In genomic region chr5:142317673-142318261, GRCh38 we compare ENCODE assay signal across 16 cellular contexts. TPM values are rescaled to one million over a fixed set of nuclear protein-coding genes. Genes with fewer than 3 reads are reported as not detected.
A peak's percentile ranks its signal among the peaks of the same experiment; 100 is the strongest.
DNase-seq lines count a peak whose midpoint lies in the region; TF ChIP-seq lines count a peak whose summit lies in the region.
"Had no signal": no experiment of that assay in that cellular context is flagged by ENCODE, and none has a peak within 500 bp of the region (broad histone marks: within the 10 kb centered on the region; RNA-seq: fewer than 3 reads in every experiment).

No MANE protein-coding gene starts in this region.

- H3K4me1 ChIP-seq in A673 (ENCODE audit: insufficient read depth, low read length, poor library complexity, severe bottlenecking) (peaks cover 93% of the 10 kb centered on the region), endodermal cell (ENCODE audit: control insufficient read depth, insufficient read depth, low read length) (peaks cover 12% of the 10 kb centered on the region), mesodermal cell (ENCODE audit: control insufficient read depth, insufficient read depth, low read length, poor library complexity, severe bottlenecking) (peaks cover 60% of the 10 kb centered on the region)

- peak overlapping the region; percentile 63 for H3K4me3 Mint-ChIP-seq in HFFc6
- H3K4me3 Mint-ChIP-seq in endodermal cell: peak overlapping the region; percentile 98
- H3K4me3 Mint-ChIP-seq: activated T-cell treated with anti-CD3 and anti-CD28 coated beads, Interleukin-2, amount 50 U/mL, for 72 hours; stimulated activated naive CD8-positive, alpha-beta T cell treated with anti-CD3 and anti-CD28 coated beads, Interleukin-15, amount 100 ng/mL, for 72 hours had no signal

- no peaks in the 10 kb centered on the region for H3K9me3 Mint-ChIP-seq in HFFc6
- H3K9me3 Mint-ChIP-seq in endodermal cell: no peaks in the 10 kb centered on the region
- H3K9me3 Mint-ChIP-seq: activated T-cell treated with anti-CD3 and anti-CD28 coated beads, Interleukin-2, amount 50 U/mL, for 72 hours; stimulated activated naive CD8-positive, alpha-beta T cell treated with anti-CD3 and anti-CD28 coated beads, Interleukin-15, amount 100 ng/mL, for 72 hours had no signal

- peak; percentile 62 for TF ChIP-seq CTCF in A673 (conservative IDR thresholded peaks at IDR 0.05; ENCODE audit: low read depth, low read length)
- peak; percentile 60 for TF ChIP-seq CTCF in HFFc6 (IDR thresholded peaks at IDR 0.05)
- TF ChIP-seq CTCF in endodermal cell (conservative IDR thresholded peaks at IDR 0.05): peak; percentile 67

- no TSS peak for BruUV-seq in A673 (replicated peaks; lab: Mats Ljungman, UMichigan)

- intact Hi-C loops in A673 (cut with micrococcal nuclease; ENCODE audit: unreplicated experiment): loop anchor here (2.0 to 5.0 kb wide), 4 partner anchors 27 to 380 kb away; no protein-coding TSS in a partner anchor

- POLR2A ChIA-PET in A673 (lab: Charles Lee; ENCODE audit: low non-redundant PET): interaction anchor here (0.6 kb wide), 1 partner anchor 1685 kb away, joined by 3 read pairs; no protein-coding TSS in a partner anchor

- H3K36me3 ChIP-seq in A673 (ENCODE audit: insufficient read depth, low read length, poor library complexity, severe bottlenecking): peaks cover 22% of the 10 kb centered on the region
- H3K36me3 ChIP-seq in endodermal cell (ENCODE audit: control insufficient read depth, insufficient read depth, low read length): peaks cover 80% of the 10 kb centered on the region
- H3K36me3 ChIP-seq in mesodermal cell (ENCODE audit: control insufficient read depth, insufficient read depth, low read length): peaks cover 99% of the 10 kb centered on the region

- peaks cover 90% of the 10 kb centered on the region for H3K4me1 Mint-ChIP-seq in HFFc6 (ENCODE audit: low read depth)
- peaks cover 79% of the 10 kb centered on the region for H3K4me1 Mint-ChIP-seq in endodermal cell

- 83 to 91% methylated on average over 3 to 6 of the region's 6 CpGs for WGBS in endodermal cell (ENCODE audit: insufficient coverage in 1 of 2, insufficient read length in 1 of 2), 2 experiments
- WGBS in mesodermal cell (ENCODE audit: insufficient coverage in 2 of 2), 2 experiments: 70 to 77% methylated on average over 2 to 4 of the region's 6 CpGs

- H3K9me3 ChIP-seq in A673 (ENCODE audit: low read depth, low read length, poor library complexity, severe bottlenecking): no peaks in the 10 kb centered on the region
- no peaks in the 10 kb centered on the region for H3K9me3 ChIP-seq in endodermal cell (ENCODE audit: control insufficient read depth, low read length)
- H3K9me3 ChIP-seq in mesodermal cell (ENCODE audit: control insufficient read depth, low read length): no peaks in the 10 kb centered on the region
- H3K9me3 ChIP-seq: SJSA1 had no signal

- CTCF ChIA-PET in A673 (lab: Charles Lee): interaction anchor here (0.5 to 1.2 kb wide), 3 partner anchors 94 to 231 kb away, joined by 3 to 16 read pairs (median 7); no protein-coding TSS in a partner anchor

- H3K27me3 ChIP-seq in A673 (replicated peaks; ENCODE audit: insufficient read depth, low read depth, low read length, poor library complexity) (no peaks in the 10 kb centered on the region), endodermal cell (ENCODE audit: control insufficient read depth, insufficient read depth, low read length, poor library complexity, severe bottlenecking) (no peaks in the 10 kb centered on the region)
- H3K27me3 ChIP-seq: SJSA1 had no signal

- peaks cover 2% of the 10 kb centered on the region for H3K27me3 Mint-ChIP-seq in HFFc6 (ENCODE audit: insufficient read depth)
- H3K27me3 Mint-ChIP-seq in endodermal cell (ENCODE audit: insufficient read depth): no peaks in the 10 kb centered on the region

- H3K27ac Mint-ChIP-seq in HFFc6 (peak overlapping the region; percentile 80), endodermal cell (peak overlapping the region; percentile 78)
- H3K27ac Mint-ChIP-seq: activated T-cell treated with anti-CD3 and anti-CD28 coated beads, Interleukin-2, amount 50 U/mL, for 72 hours; stimulated activated naive CD8-positive, alpha-beta T cell treated with anti-CD3 and anti-CD28 coated beads, Interleukin-15, amount 100 ng/mL, for 72 hours had no signal

- H3K36me3 Mint-ChIP-seq in HFFc6 (ENCODE audit: low read depth): peaks cover 45% of the 10 kb centered on the region
- peaks cover 90% of the 10 kb centered on the region for H3K36me3 Mint-ChIP-seq in endodermal cell (ENCODE audit: low read depth)

- peak overlapping the region; percentile 11 for H3K27ac ChIP-seq in A673 (ENCODE audit: low read depth, low read length, poor library complexity, severe bottlenecking)
- H3K27ac ChIP-seq in endodermal cell (ENCODE audit: low read depth, low read length): no peak overlapping the region
- peak overlapping the region; percentile 4 for H3K27ac ChIP-seq in mesodermal cell (ENCODE audit: low read depth, low read length, severe bottlenecking)
- H3K27ac ChIP-seq: SJSA1 had no signal

- H3K4me3 ChIP-seq in A673 (ENCODE audit: low read depth, low read length, poor library complexity, severe bottlenecking): no peak overlapping the region
- peak overlapping the region; percentile 43 for H3K4me3 ChIP-seq in endodermal cell (ENCODE audit: low read length)
- H3K4me3 ChIP-seq in mesodermal cell (ENCODE audit: extremely low read depth, insufficient read depth, low read length, poor library complexity, severe bottlenecking): peak overlapping the region; percentile 100
- H3K4me3 ChIP-seq: lung, SJSA1 had no signal

- peak; percentile 66 for DNase-seq in A673 (ENCODE audit: low spot score)
- DNase-seq in HFFc6: no peak
- no peak for DNase-seq in endodermal cell
- DNase-seq in kidney tubule cell (ENCODE audit: low spot score): no peak
- DNase-seq in GM19240 (ENCODE audit: insufficient read length, low spot score): no peak
- no peak for DNase-seq in NCI-H1930 (lab: John Stamatoyannopoulos, UW)
- no peak for DNase-seq in SW480 (ENCODE audit: low spot score)
- DNase-seq: activated T-cell treated with anti-CD3 and anti-CD28 coated beads, Interleukin-2, amount 50 U/mL, for 72 hours; central memory CD4-positive, alpha-beta T cell; NCI-H1436; NCI-H526 treated with DMSO at 0.1 percent for 48 hours; stimulated activated CD4-positive, alpha-beta T cell treated with anti-CD3 and anti-CD28 coated beads, Interleukin-4, amount 100 ng/mL, for 24 hours; stimulated activated naive CD8-positive, alpha-beta T cell treated with anti-CD3 and anti-CD28 coated beads, Interleukin-15, amount 100 ng/mL, for 72 hours had no signal

- H3K9ac ChIP-seq in endodermal cell (ENCODE audit: extremely low read depth, low read length, poor library complexity, severe bottlenecking): no peak overlapping the region

RNA-seq across cellular contexts. Expression of gene SPRY4, which starts 7.1 kb away (rescaled TPM):
- total RNA-seq in A673 (2021) (35.5 and 35.6 TPM in 2 replicates), endodermal cell (100 to 1,000 TPM in 1 of 2 donors, 10 to 100 TPM in 1; 70.2 to 164 TPM)
- 10 to 100 TPM; 26.1 to 28.9 (median 27.8) TPM for total RNA-seq in HFFc6 (2021; fragmentation: NEBNext Ultra II Directional; extraction: Animal tissue kit (Norgen Biotek cat#: 25700))
- 27.0 TPM for polyA plus RNA-seq in endodermal cell (2013, experiment 1 of 2)
- polyA plus RNA-seq in endodermal cell (2013, experiment 2 of 2): 29.6 TPM
- 147 TPM for polyA plus RNA-seq in mesodermal cell (2013, experiment 1 of 2)
- polyA plus RNA-seq in mesodermal cell (2013, experiment 2 of 2): 117 TPM
